In genomic region chr10:73585223-73585784, GRCh38 we compare ENCODE assay signal across 21 cellular contexts. TPM values are rescaled to one million over a fixed set of nuclear protein-coding genes. Genes with fewer than 3 reads are reported as not detected.
DNase-seq lines count a peak whose midpoint lies in the region; ATAC-seq and TF ChIP-seq lines count a peak whose summit lies in the region.
"Had no signal": no experiment of that assay in that cellular context is flagged by ENCODE, and none has a peak within 500 bp of the region (broad histone marks: within the 10 kb centered on the region; RNA-seq: fewer than 3 reads in every experiment).

No MANE protein-coding gene starts in this region.

- TF ChIP-seq CTCF in transverse colon (IDR thresholded peaks at IDR 0.05), result no peak
- no peak for TF ChIP-seq CTCF in GM20000 (IDR thresholded peaks at IDR 0.05; ENCODE audit: extremely low read depth, missing control alignments)

- H3K27me3 ChIP-seq in mesendoderm (ENCODE audit: insufficient read depth, low read length, poor library complexity) (no peaks in the 10 kb centered on the region), transverse colon (no peaks in the 10 kb centered on the region)
- H3K27me3 ChIP-seq: BE2C had no signal

- H2BK15ac ChIP-seq in mesendoderm (replicated peaks; ENCODE audit: low read depth), result no peak overlapping the region

- H4K5ac ChIP-seq in mesendoderm (ENCODE audit: low read length), result no peak overlapping the region

- H3K18ac ChIP-seq in mesendoderm (ENCODE audit: low read length), result no peak overlapping the region

- no peaks in the 10 kb centered on the region for H3K9me3 ChIP-seq in transverse colon
- H3K9me3 ChIP-seq: BE2C, thoracic aorta had no signal

- no peak overlapping the region for H3K56ac ChIP-seq in mesendoderm (ENCODE audit: low read length)

- intact Hi-C loops in transverse colon (cut with DNase I; ENCODE audit: low total_unique reads), result no loop called here

- TF ChIP-seq EP300 in transverse colon (IDR thresholded peaks at IDR 0.05; ENCODE audit: low read depth), result no peak

- H3K4me3 ChIP-seq in mesendoderm (ENCODE audit: low read length), result no peak overlapping the region
- no peak overlapping the region for H3K4me3 ChIP-seq in transverse colon
- H3K4me3 ChIP-seq: thoracic aorta had no signal

- peaks cover 5% of the 10 kb centered on the region for H3K79me1 ChIP-seq in mesendoderm (ENCODE audit: low read length)

- in situ Hi-C loops in transverse colon (cut with MboI; ENCODE audit: low pct_ligation_motif_present in 1 of 4, low pct_unique_long_range_greater_than_20kb in 1 of 4, low sequenced_read_pairs in 3 of 4), result no loop called here

- ATAC-seq in HG03460 (IDR thresholded peaks at IDR 0.05; ENCODE audit: unreplicated experiment), result no peak
- no peak for ATAC-seq in HG02588 (IDR thresholded peaks at IDR 0.05; ENCODE audit: unreplicated experiment)
- ATAC-seq: effector memory CD8-positive, alpha-beta T cell had no signal

- no peak for TF ChIP-seq POLR2A in transverse colon (IDR thresholded peaks at IDR 0.05)

- peak overlapping the region; percentile 37 for H3K27ac ChIP-seq in caudate nucleus (ENCODE audit: low read depth, low read length)
- no peak overlapping the region for H3K27ac ChIP-seq in mesendoderm (ENCODE audit: low read depth, low read length)
- peak overlapping the region; percentile 82 to 86 (median 84) for H3K27ac ChIP-seq in transverse colon

- no peak overlapping the region for H3K23ac ChIP-seq in mesendoderm (ENCODE audit: low read length)

- DNase-seq in HT1080 (ENCODE audit: low read depth) (peak; percentile 11), caudate nucleus (lab: John Stamatoyannopoulos, UW) (no peak), mesendoderm (peak; percentile 22), transverse colon (no peak), GM20000 (ENCODE audit: low spot score) (no peak), hypothalamus (lab: John Stamatoyannopoulos, UW) (no peak)
- DNase-seq: activated CD4-positive, alpha-beta T cell treated with anti-CD3 and anti-CD28 coated beads for 1 hour; activated CD8-positive, alpha-beta memory T cell treated with anti-CD3 and anti-CD28 coated beads, Interleukin-2, amount 50 U/mL, for 48 hours; activated naive CD4-positive, alpha-beta T cell treated with anti-CD3 and anti-CD28 coated beads for 36 hours; BE2C; effector memory CD8-positive, alpha-beta T cell; H7; head of caudate nucleus; KBM-7; kidney; NCI-H1417; posterior cingulate gyrus; SHP77 treated with DMSO at 0.1 percent for 48 hours had no signal

- no peak overlapping the region for H2AK5ac ChIP-seq in mesendoderm (ENCODE audit: low read length)

- no CpG with 5 or more reads among the region's 3 CpGs for WGBS in mesendoderm (ENCODE audit: extremely low coverage, insufficient coverage, low lambda C conversion rate)
- WGBS in transverse colon (ENCODE audit: low coverage in 1 of 2), 2 donors, result 100% methylated on average over 3 of the region's 3 CpGs; no CpG with 5 or more reads in 1 of the 2 donors

- H3K79me2 ChIP-seq in mesendoderm (ENCODE audit: control insufficient read depth, insufficient read depth, low read length), result peaks cover 2% of the 10 kb centered on the region

- H2BK120ac ChIP-seq in mesendoderm (ENCODE audit: low read depth, low read length), result no peak overlapping the region

- no peak overlapping the region for H3K4ac ChIP-seq in mesendoderm (ENCODE audit: low read depth, low read length)

- H3K36me3 ChIP-seq in mesendoderm (ENCODE audit: control insufficient read depth, insufficient read depth, low read length), result no peaks in the 10 kb centered on the region
- H3K36me3 ChIP-seq in transverse colon, result no peaks in the 10 kb centered on the region
- H3K36me3 ChIP-seq: BE2C, thoracic aorta had no signal

- H4K8ac ChIP-seq in mesendoderm (ENCODE audit: low read depth, low read length), result no peak overlapping the region

- H3K4me1 ChIP-seq in mesendoderm (ENCODE audit: control insufficient read depth, low read depth, low read length) (peaks cover 2% of the 10 kb centered on the region), transverse colon (peaks cover 15 to 59% (median 36%) of the 10 kb centered on the region in 4 donors)
- H3K4me1 ChIP-seq: BE2C had no signal

- no peak overlapping the region for H3K4me2 ChIP-seq in mesendoderm (ENCODE audit: low read length)

- H3K9ac ChIP-seq in mesendoderm (ENCODE audit: low read length), result no peak overlapping the region

- no peak overlapping the region for H2BK5ac ChIP-seq in mesendoderm (ENCODE audit: low read length)

RNA-seq across cellular contexts. Expression of gene USP54, which starts 5.8 kb away (rescaled TPM):
- total RNA-seq in HT1080 (2014; rRNA removed; shearing (Covaris generic)), result 12.4 and 15.9 TPM in 2 replicates
- polyA plus RNA-seq in HT1080 (2015; cell fraction: cytosol; rRNA removed), result 9.7 and 12.1 TPM in 2 replicates
- polyA plus RNA-seq in HT1080 (2015; cell fraction: nucleus; rRNA removed), result 35.2 and 37.1 TPM in 2 replicates
- polyA plus RNA-seq in mesendoderm (2013, experiment 1 of 2), result 17.7 TPM
- 17.4 TPM for polyA plus RNA-seq in mesendoderm (2013, experiment 2 of 2)
- total RNA-seq in transverse colon, result 100 to 1,000 TPM; 109 to 168 (median 114) TPM

RNA-seq across cellular contexts. Expression of gene MYOZ1, which starts 56.0 kb away (rescaled TPM):
- not detected in 2 replicates for total RNA-seq in HT1080 (2014; rRNA removed; shearing (Covaris generic))
- not detected in 2 replicates for polyA plus RNA-seq in HT1080 (2015; cell fraction: cytosol; rRNA removed)
- polyA plus RNA-seq in HT1080 (2015; cell fraction: nucleus; rRNA removed), result not detected in 2 replicates
- polyA plus RNA-seq in mesendoderm (2013, experiment 1 of 2), result 0.76 TPM
- 1.1 TPM for polyA plus RNA-seq in mesendoderm (2013, experiment 2 of 2)
- total RNA-seq in transverse colon, result 1 to 10 TPM in 1 of 4 donors, not detected in 3; 1.1 TPM
- total RNA-seq: activated naive CD4-positive, alpha-beta T cell treated with anti-CD3 and anti-CD28 coated beads for 36 hours had no signal

Comparison
In these comparisons a context has a peak if more than half of its experiments do, and no peak if none do; other contexts are left out.
1. DNase-seq: peak in HT1080 (single experiment) and mesendoderm (single experiment); none in caudate nucleus (0 of 61), transverse colon (single experiment), GM20000 (single experiment) and hypothalamus (0 of 51).